Comparison of ENCODE assay signal across 1 cellular context in genomic region chr11:100574894-100575769, GRCh38.
TF ChIP-seq lines count a peak whose summit lies in the region.

No MANE protein-coding gene starts in this region.

TF ChIP-seq in H1, 55 proteins besides CTCF, POLR2A, EP300 and RAD21 (continued from another document):
- TF ChIP-seq NANOG (IDR thresholded peaks at IDR 0.05; ENCODE audit: insufficient read depth, low read depth, low read length, poor library complexity, severe bottlenecking) = no peak
